25 cellular contexts compared by ENCODE assay signal in the genomic region with DNA sequence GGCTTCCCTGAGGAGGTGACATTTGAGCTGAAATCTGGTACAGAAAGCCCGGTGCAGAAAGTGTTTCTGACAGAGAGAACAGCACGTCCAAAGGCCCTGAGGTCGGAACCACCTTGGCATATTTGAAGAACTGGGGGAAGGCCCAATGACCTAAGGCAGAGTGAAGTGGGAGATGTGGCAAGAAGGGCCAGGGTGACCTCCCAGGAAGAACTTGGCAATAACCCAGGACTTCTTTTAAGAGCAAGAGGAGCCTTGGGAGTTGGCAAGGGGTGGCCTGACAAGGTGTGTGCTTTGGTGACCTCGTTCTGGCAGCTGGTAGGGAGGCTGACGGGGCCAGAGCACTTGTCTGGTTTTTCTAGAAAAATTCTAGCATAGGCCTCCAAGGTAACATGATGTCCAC. TPM values are rescaled to one million over a fixed set of nuclear protein-coding genes. Genes with fewer than 3 reads are reported as not detected.
DNase-seq lines count a peak whose midpoint lies in the region; ATAC-seq and TF ChIP-seq lines count a peak whose summit lies in the region.
"Had no signal": no experiment of that assay in that cellular context is flagged by ENCODE, and none has a peak within 500 bp of the region (broad histone marks: within the 10 kb centered on the region; RNA-seq: fewer than 3 reads in every experiment).

No MANE protein-coding gene starts in this region.

- intact Hi-C loops in lower lobe of right lung (cut with DNase I): no loop called here
- intact Hi-C loops in upper lobe of right lung (cut with DNase I): no loop called here

- no peaks in the 10 kb centered on the region for H3K36me3 ChIP-seq in lower lobe of right lung
- no peaks in the 10 kb centered on the region for H3K36me3 ChIP-seq in upper lobe of right lung
- H3K36me3 ChIP-seq: BLaER1, SJSA1 had no signal

- H3K27me3 ChIP-seq in lower lobe of right lung (ENCODE audit: low read depth) (no peaks in the 10 kb centered on the region), upper lobe of right lung (no peaks in the 10 kb centered on the region)
- H3K27me3 ChIP-seq: BLaER1, SJSA1 had no signal

- H3K9me3 ChIP-seq in lower lobe of right lung: no peaks in the 10 kb centered on the region
- H3K9me3 ChIP-seq in upper lobe of right lung: no peaks in the 10 kb centered on the region
- H3K9me3 ChIP-seq: BLaER1, SJSA1 had no signal

- DNase-seq in NCI-H2196 (lab: John Stamatoyannopoulos, UW; ENCODE audit: unreplicated experiment) (peak; percentile 19), NCI-H2196 treated with DMSO at 0.1 percent for 48 hours (lab: John Stamatoyannopoulos, UW; ENCODE audit: unreplicated experiment) (no peak), NCI-H2029 (lab: John Stamatoyannopoulos, UW) (peak; percentile 78), lower lobe of right lung (no peak), upper lobe of right lung (peak; percentile 65), KG1 (lab: John Stamatoyannopoulos, UW) (no peak)
- DNase-seq: 8988T; CD4-positive, CD25-positive, alpha-beta regulatory T cell; DMS153; H9; HFFc6; KBM-7; NCI-H1048; NCI-H1417; NCI-H1694; NCI-H2081 treated with DMSO at 0.1 percent for 48 hours; NCI-H2171; NCI-H524; NCI-H774; PC-9 had no signal

- no peak overlapping the region for H3K27ac ChIP-seq in lower lobe of right lung
- H3K27ac ChIP-seq in upper lobe of right lung: no peak overlapping the region
- H3K27ac ChIP-seq: BLaER1, PC-9, SJSA1 had no signal

- ATAC-seq in lower lobe of right lung (peak; percentile 6 to 51), upper lobe of right lung (peak; percentile 36), GM21390 (IDR thresholded peaks at IDR 0.05; ENCODE audit: unreplicated experiment) (no peak)
- ATAC-seq: GM23338, Right ventricle myocardium inferior had no signal

- H3K4me3 ChIP-seq in lower lobe of right lung (no peak overlapping the region), upper lobe of right lung (no peak overlapping the region)
- H3K4me3 ChIP-seq: BLaER1, GM23338, PC-9, SJSA1 had no signal

- H3K4me1 ChIP-seq in lower lobe of right lung (peaks cover 6% of the 10 kb centered on the region), upper lobe of right lung (no peaks in the 10 kb centered on the region)

- TF ChIP-seq CTCF in lower lobe of right lung (IDR thresholded peaks at IDR 0.05) (no peak), upper lobe of right lung (IDR thresholded peaks at IDR 0.05) (no peak)

RNA-seq across cellular contexts. Expression of a gene that starts 23.4 kb away (rescaled TPM):
- 34.9 TPM for total RNA-seq in lower lobe of right lung
- 42.1 TPM for total RNA-seq in upper lobe of right lung
- total RNA-seq: CD4-positive, CD25-positive, alpha-beta regulatory T cell; SJSA1 had no signal

Comparison
In these comparisons a context has a peak if more than half of its experiments do, and no peak if none do; other contexts are left out.
1. DNase-seq: peak in NCI-H2196 (single experiment), NCI-H2029 (single experiment) and upper lobe of right lung (single experiment); none in NCI-H2196 treated with DMSO at 0.1 percent for 48 hours (single experiment), lower lobe of right lung (single experiment) and KG1 (single experiment).